Comparison of ENCODE assay signal across 22 cellular contexts in the genomic region with DNA sequence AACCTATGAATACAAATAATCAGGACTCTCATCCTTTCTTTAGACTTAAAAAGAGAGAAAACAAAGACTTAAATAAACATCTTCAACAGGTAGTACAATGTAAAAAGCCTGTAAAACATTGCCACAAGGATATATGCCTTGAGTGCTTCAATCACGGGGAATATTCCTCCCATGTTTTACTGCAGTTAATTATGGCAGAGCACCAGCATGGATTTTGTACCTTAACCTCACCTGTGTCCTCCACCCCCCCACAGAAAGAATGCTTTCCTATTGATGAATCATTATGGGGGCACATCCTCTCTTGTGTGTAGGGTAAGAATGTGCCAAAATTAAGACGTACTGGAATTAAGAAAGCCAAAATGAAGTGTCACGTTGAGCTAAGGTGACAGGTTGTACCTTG.
"Had no signal": no experiment of that assay in that cellular context is flagged by ENCODE, and none has a peak within 500 bp of the region (broad histone marks: within the 10 kb centered on the region; RNA-seq: fewer than 3 reads in every experiment).

No MANE protein-coding gene starts in this region.

- H3K9me3 Mint-ChIP-seq: naive thymus-derived CD4-positive, alpha-beta T cell; natural killer cell treated with Interleukin-12 subunit alpha and Interleukin-12 subunit beta and Interleukin-15 and Interleukin-18, amount 100 ng/mL, for 72 hours; stimulated activated effector memory CD8-positive, alpha-beta T cell treated with anti-CD3 and anti-CD28 coated beads, Interleukin-12 subunit alpha, Interleukin-12 subunit beta, amount 100 ng/mL, for 72 hours; stimulated activated naive CD8-positive, alpha-beta T cell treated with anti-CD3 and anti-CD28 coated beads, Interleukin-15, Interleukin-2, amounts not matched to agents 100 ng/mL and 50 ng/mL, for 24 hours had no signal

- H3K27me3 Mint-ChIP-seq: naive thymus-derived CD4-positive, alpha-beta T cell; natural killer cell treated with Interleukin-12 subunit alpha and Interleukin-12 subunit beta and Interleukin-15 and Interleukin-18, amount 100 ng/mL, for 72 hours; progenitor cell of endocrine pancreas; stimulated activated naive CD8-positive, alpha-beta T cell treated with anti-CD3 and anti-CD28 coated beads, Interleukin-15, Interleukin-2, amounts not matched to agents 100 ng/mL and 50 ng/mL, for 24 hours; type B pancreatic cell had no signal

- ATAC-seq: left lobe of liver; lower lobe of right lung; naive thymus-derived CD4-positive, alpha-beta T cell; natural killer cell treated with Interleukin-12 subunit alpha and Interleukin-12 subunit beta and Interleukin-15 and Interleukin-18, amount 100 ng/mL, for 72 hours; stimulated activated effector memory CD8-positive, alpha-beta T cell treated with anti-CD3 and anti-CD28 coated beads, Interleukin-12 subunit alpha, Interleukin-12 subunit beta, amount 100 ng/mL, for 72 hours had no signal

- H3K36me3 Mint-ChIP-seq: natural killer cell treated with Interleukin-12 subunit alpha and Interleukin-12 subunit beta and Interleukin-15 and Interleukin-18, amount 100 ng/mL, for 72 hours had no signal

- H3K4me3 ChIP-seq: heart left ventricle, lower lobe of right lung, ovary, right atrium auricular region, skin epidermis, spleen, suprapubic skin, thoracic aorta, tibial artery, uterus had no signal

- H3K4me1 Mint-ChIP-seq: stimulated activated effector memory CD8-positive, alpha-beta T cell treated with anti-CD3 and anti-CD28 coated beads, Interleukin-12 subunit alpha, Interleukin-12 subunit beta, amount 100 ng/mL, for 72 hours had no signal

- H3K4me3 Mint-ChIP-seq: naive thymus-derived CD4-positive, alpha-beta T cell; natural killer cell treated with Interleukin-12 subunit alpha and Interleukin-12 subunit beta and Interleukin-15 and Interleukin-18, amount 100 ng/mL, for 72 hours; stimulated activated effector memory CD8-positive, alpha-beta T cell treated with anti-CD3 and anti-CD28 coated beads, Interleukin-12 subunit alpha, Interleukin-12 subunit beta, amount 100 ng/mL, for 72 hours; stimulated activated naive CD8-positive, alpha-beta T cell treated with anti-CD3 and anti-CD28 coated beads, Interleukin-15, Interleukin-2, amounts not matched to agents 100 ng/mL and 50 ng/mL, for 24 hours; type B pancreatic cell had no signal

- DNase-seq: heart left ventricle; islet precursor cell; lower lobe of right lung; mammary epithelial cell; mesenchymal stem cell; naive thymus-derived CD4-positive, alpha-beta T cell; ovary; spleen; stimulated activated CD4-positive, alpha-beta T cell treated with anti-CD3 and anti-CD28 coated beads, Interleukin-4, amount 100 ng/mL, for 24 hours; stimulated activated naive CD4-positive, alpha-beta T cell; tibial artery; uterus had no signal

- H3K27ac Mint-ChIP-seq: naive thymus-derived CD4-positive, alpha-beta T cell; progenitor cell of endocrine pancreas; stimulated activated naive CD8-positive, alpha-beta T cell treated with anti-CD3 and anti-CD28 coated beads, Interleukin-15, Interleukin-2, amounts not matched to agents 100 ng/mL and 50 ng/mL, for 24 hours; type B pancreatic cell had no signal

- H3K27ac ChIP-seq: lower lobe of right lung, ovary, skin epidermis, spleen, suprapubic skin, thoracic aorta, tibial artery, uterus had no signal

- H3K9me3 ChIP-seq: heart left ventricle, lower lobe of right lung, ovary, right atrium auricular region, spleen, suprapubic skin, thoracic aorta, tibial artery, uterus had no signal

- H3K36me3 ChIP-seq: heart left ventricle, lower lobe of right lung, ovary, right atrium auricular region, suprapubic skin, thoracic aorta, tibial artery, uterus had no signal

- H3K27me3 ChIP-seq: heart left ventricle, ovary, right atrium auricular region, spleen, suprapubic skin, tibial artery, uterus had no signal

- H3K4me1 ChIP-seq: lower lobe of right lung, spleen, suprapubic skin, tibial artery, uterus had no signal
